20 cellular contexts compared by ENCODE assay signal in genomic region chr1:234593771-234594504, GRCh38. TPM values are rescaled to one million over a fixed set of nuclear protein-coding genes. Genes with fewer than 3 reads are reported as not detected.
DNase-seq lines count a peak whose midpoint lies in the region; ATAC-seq and TF ChIP-seq lines count a peak whose summit lies in the region.
"Had no signal": no experiment of that assay in that cellular context is flagged by ENCODE, and none has a peak within 500 bp of the region (broad histone marks: within the 10 kb centered on the region; RNA-seq: fewer than 3 reads in every experiment).

No MANE protein-coding gene starts in this region.

- peaks cover 21% of the 10 kb centered on the region for H3K4me1 ChIP-seq in DND-41 (ENCODE audit: insufficient read depth, low read length)
- peaks cover 7% of the 10 kb centered on the region; the same call in 1 of the 2 replicates for H3K4me1 ChIP-seq in SJCRH30
- H3K4me1 ChIP-seq in neural progenitor cell = no peaks in the 10 kb centered on the region

- H2AFZ ChIP-seq in DND-41 (ENCODE audit: low read depth, low read length) (no peak overlapping the region), neural progenitor cell (replicated peaks) (no peak overlapping the region)

- H3K27me3 ChIP-seq in DND-41 (ENCODE audit: insufficient read depth, low read length, poor library complexity) (no peaks in the 10 kb centered on the region), SJCRH30 (no peaks in the 10 kb centered on the region), neural progenitor cell (no peaks in the 10 kb centered on the region), H7 (ENCODE audit: control insufficient read depth, insufficient read depth, low read length) (no peaks in the 10 kb centered on the region)
- H3K27me3 ChIP-seq: MG63, Peyer's patch had no signal

- H3K27ac ChIP-seq in DND-41 (ENCODE audit: low read length) (no peak overlapping the region; the same call in 1 of the 2 replicates), SJCRH30 (no peak overlapping the region), neural progenitor cell (no peak overlapping the region)
- H3K27ac ChIP-seq: 22Rv1, Peyer's patch had no signal

- H3K4me3 Mint-ChIP-seq in T-helper 2 cell treated with Interferon-gamma antibody and Interleukin-4, amounts not matched to agents 5 μg/mL and 100 μg/mL, for 36 hours = no peak overlapping the region
- no peak overlapping the region for H3K4me3 Mint-ChIP-seq in neural progenitor cell
- H3K4me3 Mint-ChIP-seq: B cell; CD14-positive monocyte; CD8-positive, alpha-beta memory T cell had no signal

- H3K79me2 ChIP-seq in DND-41 (ENCODE audit: insufficient read depth, low read length) (peaks cover 2% of the 10 kb centered on the region; the same call in 1 of the 2 replicates), neural progenitor cell (ENCODE audit: low read depth) (no peaks in the 10 kb centered on the region)

- H3K4me3 ChIP-seq in DND-41 (ENCODE audit: low read depth in 1 of 2, low read length in 2 of 2) (no peak overlapping the region), SJCRH30 (no peak overlapping the region), neural progenitor cell (no peak overlapping the region), H7 (ENCODE audit: insufficient read depth, low read depth, low read length) (no peak overlapping the region)
- H3K4me3 ChIP-seq: MG63, Peyer's patch had no signal

- H3K36me3 Mint-ChIP-seq in T-helper 2 cell treated with Interferon-gamma antibody and Interleukin-4, amounts not matched to agents 5 μg/mL and 100 μg/mL, for 36 hours (ENCODE audit: low read depth) = no peaks in the 10 kb centered on the region
- peaks cover 3% of the 10 kb centered on the region for H3K36me3 Mint-ChIP-seq in neural progenitor cell
- H3K36me3 Mint-ChIP-seq: CD8-positive, alpha-beta memory T cell had no signal

- peaks cover 5% of the 10 kb centered on the region for H3F3A ChIP-seq in neural progenitor cell (ENCODE audit: low read depth)

- H3K36me3 ChIP-seq in DND-41 (ENCODE audit: insufficient read depth, low read length) (no peaks in the 10 kb centered on the region), SJCRH30 (no peaks in the 10 kb centered on the region), neural progenitor cell (no peaks in the 10 kb centered on the region), H7 (replicated peaks; ENCODE audit: control insufficient read depth, insufficient read depth, low read length) (no peaks in the 10 kb centered on the region)
- H3K36me3 ChIP-seq: MG63, Peyer's patch had no signal

- TF ChIP-seq CTCF in DND-41 (IDR thresholded peaks at IDR 0.05; ENCODE audit: borderline replicate concordance, extremely low read depth, low read length, poor library complexity, severe bottlenecking) (no peak), neural progenitor cell (IDR thresholded peaks at IDR 0.05) (no peak)

- no peaks in the 10 kb centered on the region for H3K27me3 Mint-ChIP-seq in T-helper 2 cell treated with Interferon-gamma antibody and Interleukin-4, amounts not matched to agents 5 μg/mL and 100 μg/mL, for 36 hours (ENCODE audit: low read depth)
- peaks cover 14% of the 10 kb centered on the region for H3K27me3 Mint-ChIP-seq in neural progenitor cell (ENCODE audit: insufficient read depth, low read depth)
- H3K27me3 Mint-ChIP-seq: B cell had no signal

- no peak overlapping the region for H3K4me2 ChIP-seq in DND-41 (ENCODE audit: insufficient read depth, low read length)
- no peak overlapping the region for H3K4me2 ChIP-seq in neural progenitor cell

- no peaks in the 10 kb centered on the region for H3K9me3 Mint-ChIP-seq in T-helper 2 cell treated with Interferon-gamma antibody and Interleukin-4, amounts not matched to agents 5 μg/mL and 100 μg/mL, for 36 hours
- peaks cover 4% of the 10 kb centered on the region for H3K9me3 Mint-ChIP-seq in neural progenitor cell

- H3K9me3 ChIP-seq in DND-41 (ENCODE audit: insufficient read depth, low read length, severe bottlenecking) = no peaks in the 10 kb centered on the region
- no peaks in the 10 kb centered on the region for H3K9me3 ChIP-seq in SJCRH30 (replicated peaks)
- H3K9me3 ChIP-seq in neural progenitor cell (ENCODE audit: low read depth) = no peaks in the 10 kb centered on the region
- H3K9me3 ChIP-seq: Peyer's patch had no signal

- no peaks in the 10 kb centered on the region for H4K20me1 ChIP-seq in DND-41 (ENCODE audit: insufficient read depth, low read length)
- no peaks in the 10 kb centered on the region for H4K20me1 ChIP-seq in neural progenitor cell (ENCODE audit: low read depth)

- ATAC-seq in DND-41 (ENCODE audit: insufficient read depth, low read depth) = peak; percentile 58
- no peak for ATAC-seq in HG03442 (IDR thresholded peaks at IDR 0.05; ENCODE audit: unreplicated experiment)
- ATAC-seq: HepG2 had no signal

- no peak for DNase-seq in T-helper 2 cell treated with Interferon-gamma antibody and Interleukin-4, amounts not matched to agents 5 μg/mL and 100 μg/mL, for 36 hours (ENCODE audit: low spot score)
- DNase-seq in T-helper 2 cell (no peak), DND-41 (peak; percentile 42), SJCRH30 (peak; percentile 50 to 67), neural progenitor cell (ENCODE audit: low spot score) (no peak), H7 (no peak), pons (ENCODE audit: low spot score) (no peak)
- DNase-seq: CD8-positive, alpha-beta memory T cell; DMS79 treated with DMSO at 0.1 percent for 48 hours; MG63; NCI-H1694; NCI-H2081; NCI-H2227 treated with DMSO at 0.1 percent for 48 hours; NCI-H526 treated with DMSO at 0.1 percent for 48 hours; Peyer's patch had no signal

- H3K27ac Mint-ChIP-seq in T-helper 2 cell treated with Interferon-gamma antibody and Interleukin-4, amounts not matched to agents 5 μg/mL and 100 μg/mL, for 36 hours = peak overlapping the region; percentile 6
- peak overlapping the region; percentile 26 for H3K27ac Mint-ChIP-seq in neural progenitor cell
- H3K27ac Mint-ChIP-seq: B cell had no signal

- peaks cover 18% of the 10 kb centered on the region for H3K4me1 Mint-ChIP-seq in T-helper 2 cell treated with Interferon-gamma antibody and Interleukin-4, amounts not matched to agents 5 μg/mL and 100 μg/mL, for 36 hours (ENCODE audit: low read depth)
- peaks cover 12% of the 10 kb centered on the region for H3K4me1 Mint-ChIP-seq in neural progenitor cell

- H3K9ac ChIP-seq in DND-41 (ENCODE audit: low read depth, low read length) = no peak overlapping the region
- H3K9ac ChIP-seq in neural progenitor cell = no peak overlapping the region

RNA-seq across cellular contexts. Expression of gene IRF2BP2, which starts 16.0 kb away (rescaled TPM):
- 33.2 and 41.1 TPM in 2 replicates for total RNA-seq in SJCRH30 (2014; rRNA removed; shearing (Covaris generic))
- 21.2 and 22.9 TPM in 2 replicates for total RNA-seq in neural progenitor cell (ENCODE audit: low replicate concordance)
- 67.0 and 90.9 TPM in 2 replicates for total RNA-seq in H7 (2014; rRNA removed; shearing (Covaris generic))

Comparison
In these comparisons a context has a peak if more than half of its experiments do, and no peak if none do; other contexts are left out.
1. DNase-seq: peak in DND-41 (single experiment) and SJCRH30 (2 of 2); none in T-helper 2 cell treated with Interferon-gamma antibody and Interleukin-4, amounts not matched to agents 5 μg/mL and 100 μg/mL, for 36 hours (single experiment), T-helper 2 cell (0 of 5), neural progenitor cell (single experiment), H7 (single experiment) and pons (single experiment).